In the genomic region with DNA sequence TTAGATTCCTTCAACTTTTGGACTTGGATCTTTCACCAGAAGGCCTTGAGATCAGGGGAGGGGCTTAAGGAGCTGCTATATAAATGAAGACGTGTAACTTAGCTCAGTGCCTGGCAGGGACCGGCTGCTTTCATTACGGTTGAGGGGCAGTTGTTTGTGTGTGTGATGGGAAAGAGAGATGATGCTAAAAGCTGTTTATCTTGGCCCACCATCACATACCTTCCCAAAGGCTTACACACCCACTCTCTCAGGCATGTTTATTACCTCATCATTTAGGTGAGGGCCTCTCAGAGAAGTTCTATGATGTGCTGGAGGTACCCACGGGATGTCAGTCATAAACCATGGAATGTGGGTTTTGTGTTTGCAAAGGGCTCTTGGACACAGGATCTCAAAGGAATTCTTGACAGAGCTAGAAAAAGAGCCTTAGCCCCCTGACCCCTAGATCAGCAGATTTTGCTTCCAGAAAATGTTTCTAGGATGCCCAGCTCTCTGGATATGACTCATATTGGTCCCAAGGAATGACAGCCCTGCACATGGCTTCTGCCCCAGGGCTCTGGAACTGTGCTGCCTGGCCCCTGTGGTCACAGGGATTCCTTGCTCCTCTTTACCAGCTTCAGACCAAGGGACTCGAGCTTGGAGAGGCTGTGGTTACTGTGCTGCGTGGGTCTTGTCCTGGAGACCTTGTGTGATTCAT, we compare ENCODE assay signal across 11 cellular contexts. TPM values are rescaled to one million over a fixed set of nuclear protein-coding genes. Genes with fewer than 3 reads are reported as not detected.
A peak's percentile ranks its signal among the peaks of the same experiment; 100 is the strongest.
DNase-seq lines count a peak whose midpoint lies in the region; ATAC-seq and TF ChIP-seq lines count a peak whose summit lies in the region.
"Had no signal": no experiment of that assay in that cellular context is flagged by ENCODE, and none has a peak within 500 bp of the region (broad histone marks: within the 10 kb centered on the region; RNA-seq: fewer than 3 reads in every experiment).

No MANE protein-coding gene starts in this region.

- H3K4me3 Mint-ChIP-seq in effector memory CD8-positive, alpha-beta T cell = no peak overlapping the region

- ATAC-seq in heart left ventricle = no peak
- ATAC-seq in HG03460 (IDR thresholded peaks at IDR 0.05; ENCODE audit: unreplicated experiment) = no peak
- no peak for ATAC-seq in effector memory CD8-positive, alpha-beta T cell (replicated peaks)
- ATAC-seq in GM19351 (IDR thresholded peaks at IDR 0.05; ENCODE audit: unreplicated experiment) = no peak

- H3K4me1 ChIP-seq in right atrium auricular region (peaks cover 0 to 44% of the 10 kb centered on the region in 2 donors), heart left ventricle (peaks cover 0 to 43% (median 24%) of the 10 kb centered on the region in 12 donors), muscle layer of duodenum (ENCODE audit: control insufficient read depth in 1 of 2, insufficient read depth in 2 of 2, low read length in 2 of 2) (peaks cover 8 to 27% of the 10 kb centered on the region in 2 donors)

- H3K36me3 ChIP-seq in right atrium auricular region (no peaks in the 10 kb centered on the region), heart left ventricle (no peaks in the 10 kb centered on the region), muscle layer of duodenum (ENCODE audit: control insufficient read depth in 1 of 2, insufficient read depth in 2 of 2, low read length in 2 of 2) (no peaks in the 10 kb centered on the region)
- H3K36me3 ChIP-seq: cardiac muscle cell, WERI-Rb-1 had no signal

- TF ChIP-seq POLR2A in heart left ventricle (IDR thresholded peaks at IDR 0.05) = no peak

- peaks cover 10 to 12% of the 10 kb centered on the region in 2 donors for H3K4me1 Mint-ChIP-seq in effector memory CD8-positive, alpha-beta T cell (ENCODE audit: low read depth in 2 of 2)

- no peak overlapping the region for H3K27ac Mint-ChIP-seq in effector memory CD8-positive, alpha-beta T cell

- intact Hi-C loops in heart left ventricle (cut with DNase I) = loop anchor here in 1 of 10 donors (10.0 kb wide), 1 partner anchor 65 kb away; no protein-coding TSS in a partner anchor

- H3K27ac ChIP-seq in right atrium auricular region = peak overlapping the region; percentile 27 to 60
- H3K27ac ChIP-seq in heart left ventricle = peak overlapping the region in 3 of 12 donors; percentile 10 to 38 (median 14)
- peak overlapping the region; percentile 94 for H3K27ac ChIP-seq in muscle layer of duodenum (ENCODE audit: low read length)
- H3K27ac ChIP-seq: cardiac muscle cell, WERI-Rb-1 had no signal

- 70 to 82% (median 76%) methylated on average over 6 of the region's 6 CpGs for WGBS in heart left ventricle, 4 donors

- no peaks in the 10 kb centered on the region for H3K9me3 Mint-ChIP-seq in effector memory CD8-positive, alpha-beta T cell

- TF ChIP-seq CTCF in right atrium auricular region (IDR thresholded peaks at IDR 0.05) = no peak
- TF ChIP-seq CTCF in heart left ventricle (IDR thresholded peaks at IDR 0.05) = no peak

- peaks cover 3% of the 10 kb centered on the region for H3K36me3 Mint-ChIP-seq in effector memory CD8-positive, alpha-beta T cell (ENCODE audit: insufficient read depth)

- H3K27me3 ChIP-seq in right atrium auricular region (no peaks in the 10 kb centered on the region), heart left ventricle (no peaks in the 10 kb centered on the region), muscle layer of duodenum (ENCODE audit: low read depth, low read length) (no peaks in the 10 kb centered on the region)
- H3K27me3 ChIP-seq: cardiac muscle cell had no signal

- H3K4me3 ChIP-seq in right atrium auricular region = no peak overlapping the region
- no peak overlapping the region for H3K4me3 ChIP-seq in heart left ventricle
- no peak overlapping the region for H3K4me3 ChIP-seq in muscle layer of duodenum (ENCODE audit: low read depth in 1 of 2, low read length in 2 of 2)
- H3K4me3 ChIP-seq: cardiac muscle cell had no signal

- H3K27me3 Mint-ChIP-seq in effector memory CD8-positive, alpha-beta T cell = no peaks in the 10 kb centered on the region

- DNase-seq in right atrium auricular region (ENCODE audit: low spot score) = no peak
- DNase-seq in heart left ventricle = no peak
- DNase-seq in dedifferentiated amniotic fluid mesenchymal stem cell (ENCODE audit: extremely low spot score) = peak; percentile 70
- no peak for DNase-seq in effector memory CD8-positive, alpha-beta T cell
- DNase-seq in DMS114 treated with DMSO at 0.1 percent for 48 hours (lab: John Stamatoyannopoulos, UW; ENCODE audit: unreplicated experiment) = no peak
- DNase-seq: Karpas-422, WERI-Rb-1 had no signal

- H3K9me3 ChIP-seq in right atrium auricular region (no peaks in the 10 kb centered on the region), heart left ventricle (no peaks in the 10 kb centered on the region), muscle layer of duodenum (ENCODE audit: control insufficient read depth in 1 of 2, low read length in 2 of 2) (no peaks in the 10 kb centered on the region)

RNA-seq across cellular contexts. Expression of a gene that starts 15.9 kb away (rescaled TPM):
- total RNA-seq in right atrium auricular region = 10 to 100 TPM; 20.8 to 37.8 TPM
- total RNA-seq in heart left ventricle = 10 to 100 TPM; 12.1 to 34.3 (median 16.3) TPM
- polyA plus RNA-seq in heart left ventricle = 1 to 10 TPM; 5.6 to 9.8 TPM
